ENCODE assay signal across 1 cellular context in the genomic region with DNA sequence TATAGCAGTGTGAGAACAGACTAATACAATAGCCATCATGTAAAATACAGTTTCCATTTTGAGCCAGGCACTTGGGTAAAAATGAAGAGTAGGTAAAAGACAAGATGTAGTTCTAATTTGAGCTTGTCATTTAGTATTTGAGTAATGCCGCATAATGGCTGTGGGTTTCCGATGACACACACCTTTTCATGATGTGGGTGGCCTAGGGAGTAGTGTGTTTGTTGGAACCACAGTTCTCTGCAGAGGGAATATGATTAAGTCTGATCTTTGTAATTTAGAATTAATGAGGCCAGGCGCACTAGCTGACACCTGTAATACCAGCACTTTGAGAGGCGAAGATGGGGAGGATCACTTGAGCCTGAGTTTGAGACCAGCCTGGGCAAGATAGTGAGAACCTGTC.
TF ChIP-seq lines count a peak whose summit lies in the region.

No MANE protein-coding gene starts in this region.

TF ChIP-seq in H1, 55 proteins besides CTCF, POLR2A, EP300 and RAD21:
- no peak for TF ChIP-seq TAF7 (optimal IDR thresholded peaks at IDR 0.05; ENCODE audit: borderline replicate concordance, low read depth, low read length)
- no peak for TF ChIP-seq NRF1 (IDR thresholded peaks at IDR 0.05; ENCODE audit: low read depth, low read length)
- TF ChIP-seq BRCA1 (IDR thresholded peaks at IDR 0.05; ENCODE audit: low read depth, low read length): no peak
- TF ChIP-seq SP4 (IDR thresholded peaks at IDR 0.05; ENCODE audit: low read length): no peak
- TF ChIP-seq TEAD4 (IDR thresholded peaks at IDR 0.05; ENCODE audit: low read depth, low read length): no peak
- no peak for TF ChIP-seq SP2 (IDR thresholded peaks at IDR 0.05; ENCODE audit: low read length)
- TF ChIP-seq KDM4A (IDR thresholded peaks at IDR 0.05; ENCODE audit: low read depth, low read length, severe bottlenecking): no peak
- TF ChIP-seq CTBP2 (IDR thresholded peaks at IDR 0.05; ENCODE audit: borderline replicate concordance, insufficient read depth, insufficient read length, low read length): no peak
- TF ChIP-seq RNF2 (IDR thresholded peaks at IDR 0.05; ENCODE audit: borderline replicate concordance, low read depth, low read length, missing control alignments, poor library complexity, severe bottlenecking): no peak
- no peak for TF ChIP-seq BACH1 (IDR thresholded peaks at IDR 0.05; ENCODE audit: low read length)
- no peak for TF ChIP-seq GTF2F1 (IDR thresholded peaks at IDR 0.05; ENCODE audit: borderline replicate concordance, low read depth, low read length)
- no peak for TF ChIP-seq GABPA (IDR thresholded peaks at IDR 0.05; ENCODE audit: borderline replicate concordance, insufficient read depth, low read length)
- TF ChIP-seq YY1 (IDR thresholded peaks at IDR 0.05; ENCODE audit: low read depth, low read length): no peak
- no peak for TF ChIP-seq E2F6 (IDR thresholded peaks at IDR 0.05)
